13 cellular contexts compared by ENCODE assay signal in genomic region chr18:55863876-55864275, GRCh38.
DNase-seq lines count a peak whose midpoint lies in the region; ATAC-seq and TF ChIP-seq lines count a peak whose summit lies in the region.
"Had no signal": no experiment of that assay in that cellular context is flagged by ENCODE, and none has a peak within 500 bp of the region (broad histone marks: within the 10 kb centered on the region; RNA-seq: fewer than 3 reads in every experiment).

No MANE protein-coding gene starts in this region.

- H3K36me3 ChIP-seq in uterus = no peaks in the 10 kb centered on the region

- peak overlapping the region; percentile 31 for H3K4me3 ChIP-seq in HFF-Myc (replicated peaks; ENCODE audit: low read depth, low read length)
- H3K4me3 ChIP-seq in uterus = no peak overlapping the region
- H3K4me3 ChIP-seq: testis had no signal

- no peak for TF ChIP-seq POLR2A in uterus (IDR thresholded peaks at IDR 0.05)

- ATAC-seq in left cardiac atrium (peak; percentile 15 to 77), HG02973 (IDR thresholded peaks at IDR 0.05; ENCODE audit: unreplicated experiment) (no peak), GM21619 (IDR thresholded peaks at IDR 0.05; ENCODE audit: unreplicated experiment) (no peak)
- ATAC-seq: foreskin keratinocyte had no signal

- no peaks in the 10 kb centered on the region for H3K4me1 ChIP-seq in uterus
- H3K4me1 ChIP-seq: foreskin keratinocyte had no signal

- intact Hi-C loops in left cardiac atrium (cut with DNase I) (loop anchor here in 1 of 2 donors (5.0 to 10.0 kb wide), 2 partner anchors 279 to 517 kb away; partner anchors contain the start of gene TCF4), uterus (cut with DNase I; ENCODE audit: low total_unique reads) (no loop called here)

- peak overlapping the region; percentile 14 for H3K27ac ChIP-seq in angular gyrus (ENCODE audit: low read depth, low read length)
- H3K27ac ChIP-seq in uterus = peak overlapping the region; percentile 50 to 60
- H3K27ac ChIP-seq: foreskin keratinocyte, testis had no signal

- H3K27me3 ChIP-seq in uterus = no peaks in the 10 kb centered on the region
- H3K27me3 ChIP-seq: foreskin keratinocyte, testis had no signal

- peak; percentile 93 for DNase-seq in HFF-Myc (ENCODE audit: extremely low read depth, low read depth)
- DNase-seq in left cardiac atrium = no peak
- peak in 1 of 2 donors; percentile 33 for DNase-seq in uterus
- no peak for DNase-seq in NCI-H748 treated with DMSO at 0.1 percent for 48 hours (lab: John Stamatoyannopoulos, UW)
- DNase-seq: foreskin keratinocyte, kidney, MV-4-11, naive B cell, NCI-H526 treated with DMSO at 0.1 percent for 48 hours, testis had no signal

- TF ChIP-seq CTCF in HFF-Myc (IDR thresholded peaks at IDR 0.05; ENCODE audit: low read depth, low read length, missing control alignments) = no peak
- TF ChIP-seq CTCF in uterus (IDR thresholded peaks at IDR 0.05) = no peak

- no peaks in the 10 kb centered on the region for H3K9me3 ChIP-seq in uterus
- H3K9me3 ChIP-seq: testis had no signal

Comparison
In these comparisons a context has a peak if more than half of its experiments do, and no peak if none do; other contexts are left out.
1. ATAC-seq: peak in left cardiac atrium (2 of 2); none in HG02973 (single experiment) and GM21619 (single experiment).